In the genomic region with DNA sequence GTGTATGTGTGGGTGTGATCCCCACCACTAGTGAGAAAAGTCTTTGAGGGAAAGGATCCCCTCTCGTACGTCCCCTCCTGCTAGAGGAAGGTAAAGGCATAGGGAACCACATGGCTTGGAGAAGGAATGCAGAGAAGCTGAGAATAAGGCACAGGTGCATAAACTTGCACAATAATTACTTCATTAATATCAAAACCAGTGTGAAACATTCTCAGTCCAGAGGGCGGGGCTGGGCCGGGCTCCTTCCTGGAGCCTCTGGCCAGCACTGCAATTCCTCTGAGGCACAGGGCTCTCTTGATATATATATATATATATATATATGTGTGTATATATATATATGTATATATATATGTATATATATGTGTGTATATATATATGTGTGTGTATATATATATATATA, we compare ENCODE assay signal across 32 cellular contexts.
"Had no signal": no experiment of that assay in that cellular context is flagged by ENCODE, and none has a peak within 500 bp of the region (broad histone marks: within the 10 kb centered on the region; RNA-seq: fewer than 3 reads in every experiment).

No MANE protein-coding gene starts in this region.

- H3K27ac ChIP-seq: ascending aorta, brain microvascular endothelial cell, foreskin keratinocyte, heart right ventricle, left ventricle myocardium inferior, parathyroid adenoma, psoas muscle, right atrium auricular region, stomach, thyroid gland, WERI-Rb-1 had no signal

- H3K4me1 ChIP-seq: ascending aorta, foreskin keratinocyte, parathyroid adenoma, psoas muscle, stomach had no signal

- H3K27ac Mint-ChIP-seq: activated naive CD4-positive, alpha-beta T cell treated with anti-CD3 and anti-CD28 coated beads, Interleukin-2, amount 10 ng/mL, durations not matched to agents 7 days and 5 days; activated naive CD8-positive, alpha-beta T cell treated with anti-CD3 and anti-CD28 coated beads, Interleukin-2, amount 10 ng/mL, durations not matched to agents 7 days and 5 days; activated T-helper 1 cell treated with anti-CD3 and anti-CD28 coated beads, Interleukin-12 subunit alpha, Interleukin-12 subunit beta, Interleukin-2, Interleukin-4 antibody, amounts not matched to agents 30 ng/mL and 10 ng/mL and 1 ng/mL, durations not matched to agents 14 hours and 24 hours and 36 hours; effector memory CD8-positive, alpha-beta T cell; naive thymus-derived CD4-positive, alpha-beta T cell; stimulated activated naive B cell treated with anti-CD40 and anti-IgM and Interleukin-4, amounts not matched to agents 10 μg/mL and 1 μg/mL and 100 μg/mL, for 72 hours had no signal

- H3K36me3 ChIP-seq: ascending aorta, brain microvascular endothelial cell, heart right ventricle, left ventricle myocardium inferior, right atrium auricular region, stomach, thyroid gland, uterus, WERI-Rb-1 had no signal

- H3K4me1 Mint-ChIP-seq: activated naive CD4-positive, alpha-beta T cell treated with anti-CD3 and anti-CD28 coated beads, Interleukin-2, amount 10 ng/mL, durations not matched to agents 7 days and 5 days; activated naive CD8-positive, alpha-beta T cell treated with anti-CD3 and anti-CD28 coated beads, Interleukin-2, amount 10 ng/mL, durations not matched to agents 7 days and 5 days; naive thymus-derived CD4-positive, alpha-beta T cell had no signal

- H3K79me2 ChIP-seq: parathyroid adenoma had no signal

- ATAC-seq: activated CD4-positive, CD25-positive, alpha-beta regulatory T cell treated with anti-CD3 and anti-CD28 coated beads, Interleukin-2, amount 50 U/mL, for 24 hours; effector memory CD8-positive, alpha-beta T cell; foreskin keratinocyte; heart right ventricle; naive thymus-derived CD4-positive, alpha-beta T cell; psoas muscle; stimulated activated naive B cell treated with anti-CD40 and anti-IgM and Interleukin-4, amounts not matched to agents 10 μg/mL and 1 μg/mL and 100 μg/mL, for 72 hours had no signal

- H3K4me3 ChIP-seq: ascending aorta, heart right ventricle, left ventricle myocardium inferior, psoas muscle, right atrium auricular region, stomach, thyroid gland, uterus had no signal

- H2AFZ ChIP-seq: parathyroid adenoma had no signal

- H3K9ac ChIP-seq: parathyroid adenoma had no signal

- H3K4me3 Mint-ChIP-seq: activated naive CD4-positive, alpha-beta T cell treated with anti-CD3 and anti-CD28 coated beads, Interleukin-2, amount 10 ng/mL, durations not matched to agents 7 days and 5 days; activated naive CD8-positive, alpha-beta T cell treated with anti-CD3 and anti-CD28 coated beads, Interleukin-2, amount 10 ng/mL, durations not matched to agents 7 days and 5 days; activated T-helper 1 cell treated with anti-CD3 and anti-CD28 coated beads, Interleukin-12 subunit alpha, Interleukin-12 subunit beta, Interleukin-2, Interleukin-4 antibody, amounts not matched to agents 30 ng/mL and 10 ng/mL and 1 ng/mL, durations not matched to agents 14 hours and 24 hours and 36 hours; effector memory CD8-positive, alpha-beta T cell; naive thymus-derived CD4-positive, alpha-beta T cell; neural crest cell; stimulated activated naive B cell treated with anti-CD40 and anti-IgM and Interleukin-4, amounts not matched to agents 10 μg/mL and 1 μg/mL and 100 μg/mL, for 72 hours had no signal

- H3K9me3 ChIP-seq: ascending aorta, heart right ventricle, left ventricle myocardium inferior, psoas muscle, right atrium auricular region, stomach, thyroid gland, uterus had no signal

- H3K27me3 ChIP-seq: ascending aorta, brain microvascular endothelial cell, heart right ventricle, right atrium auricular region, stomach, thyroid gland, uterus had no signal

- H3K9me3 Mint-ChIP-seq: activated naive CD4-positive, alpha-beta T cell treated with anti-CD3 and anti-CD28 coated beads, Interleukin-2, amount 10 ng/mL, durations not matched to agents 7 days and 5 days; activated naive CD8-positive, alpha-beta T cell treated with anti-CD3 and anti-CD28 coated beads, Interleukin-2, amount 10 ng/mL, durations not matched to agents 7 days and 5 days; activated T-helper 1 cell treated with anti-CD3 and anti-CD28 coated beads, Interleukin-12 subunit alpha, Interleukin-12 subunit beta, Interleukin-2, Interleukin-4 antibody, amounts not matched to agents 30 ng/mL and 10 ng/mL and 1 ng/mL, durations not matched to agents 14 hours and 24 hours and 36 hours; effector memory CD8-positive, alpha-beta T cell; neural crest cell had no signal

- H3K36me3 Mint-ChIP-seq: activated naive CD4-positive, alpha-beta T cell treated with anti-CD3 and anti-CD28 coated beads, Interleukin-2, amount 10 ng/mL, durations not matched to agents 7 days and 5 days; activated naive CD8-positive, alpha-beta T cell treated with anti-CD3 and anti-CD28 coated beads, Interleukin-2, amount 10 ng/mL, durations not matched to agents 7 days and 5 days; naive thymus-derived CD4-positive, alpha-beta T cell; stimulated activated naive B cell treated with anti-CD40 and anti-IgM and Interleukin-4, amounts not matched to agents 10 μg/mL and 1 μg/mL and 100 μg/mL, for 72 hours had no signal

- DNase-seq: activated CD4-positive, alpha-beta T cell treated with anti-CD3 and anti-CD28 coated beads for 48 hours; activated CD4-positive, alpha-beta T cell treated with anti-CD3 and anti-CD28 coated beads, Interleukin-2, amount 50 U/mL, for 48 hours; activated CD8-positive, alpha-beta memory T cell treated with anti-CD3 and anti-CD28 coated beads for 24 hours; activated effector memory CD4-positive, alpha-beta T cell treated with anti-CD3 and anti-CD28 coated beads, Interleukin-2, amount 50 U/mL, for 16 hours; activated naive CD4-positive, alpha-beta T cell treated with anti-CD3 and anti-CD28 coated beads, Interleukin-2, amount 10 ng/mL, durations not matched to agents 7 days and 5 days; activated naive CD8-positive, alpha-beta T cell treated with anti-CD3 and anti-CD28 coated beads, Interleukin-2, amount 10 ng/mL, durations not matched to agents 7 days and 5 days; brain microvascular endothelial cell; cortex of kidney; effector memory CD8-positive, alpha-beta T cell; erythroblast; foreskin keratinocyte; heart right ventricle; kidney glomerular epithelial cell; left ventricle myocardium inferior; mammary epithelial cell; naive thymus-derived CD4-positive, alpha-beta T cell; occipital lobe; psoas muscle; stimulated activated CD4-positive, alpha-beta T cell treated with anti-CD3 and anti-CD28 coated beads, Interleukin-15, amount 100 ng/mL, for 24 hours; stimulated activated CD4-positive, alpha-beta T cell treated with anti-CD3 and anti-CD28 coated beads, Interleukin-2, amount 100 ng/mL, for 24 hours; stimulated activated naive B cell treated with anti-CD40 and anti-IgM and Interleukin-4, amounts not matched to agents 10 μg/mL and 1 μg/mL and 100 μg/mL, for 72 hours; stomach; T-helper 9 cell; thyroid gland; uterus; WERI-Rb-1 had no signal
